ENCODE assay signal across 18 cellular contexts in the genomic region with DNA sequence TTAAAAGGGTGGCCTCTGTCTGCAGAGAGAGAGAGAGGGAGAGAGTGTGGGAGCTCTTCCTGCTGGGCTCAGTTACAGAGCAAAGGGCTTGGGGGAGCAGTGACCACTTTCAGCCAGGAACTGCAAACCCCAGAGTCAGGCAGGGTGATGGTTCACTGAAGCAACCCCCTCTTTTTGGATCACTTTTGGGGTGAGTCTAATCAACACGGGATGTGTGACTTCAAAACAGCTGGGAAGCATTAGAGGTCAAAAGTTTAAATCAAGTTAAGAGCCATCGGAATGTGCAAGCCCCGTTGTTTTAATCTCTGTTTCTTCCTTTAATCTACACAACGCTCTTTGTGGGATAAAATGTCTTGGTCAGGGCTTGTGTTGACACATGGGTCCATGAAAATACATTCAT.
DNase-seq lines count a peak whose midpoint lies in the region; ATAC-seq, FAIRE-seq and TF ChIP-seq lines count a peak whose summit lies in the region.
"Had no signal": no experiment of that assay in that cellular context is flagged by ENCODE, and none has a peak within 500 bp of the region (broad histone marks: within the 10 kb centered on the region; RNA-seq: fewer than 3 reads in every experiment).

No MANE protein-coding gene starts in this region.

- DNase-seq in A172 (ENCODE audit: low spot score) (peak; percentile 30), H9 (no peak), H1 (ENCODE audit: low read depth in 1 of 2, low spot score in 2 of 2) (no peak), nephron progenitor cell (no peak), inferior parietal cortex (ENCODE audit: extremely low spot score) (no peak), Ammon's horn (ENCODE audit: low spot score) (no peak)
- no peak for DNase-seq in natural killer cell treated with Interleukin-12 subunit alpha and Interleukin-12 subunit beta and Interleukin-15 and Interleukin-18, amount 100 ng/mL, for 72 hours (ENCODE audit: low spot score)
- DNase-seq: activated CD4-positive, alpha-beta T cell treated with anti-CD3 and anti-CD28 coated beads, Interleukin-2, amount 10 ng/mL, durations not matched to agents 24 days and 14 days; activated CD8-positive, alpha-beta memory T cell treated with anti-CD3 and anti-CD28 coated beads, Interleukin-2, amount 50 U/mL, for 48 hours; activated naive CD4-positive, alpha-beta T cell treated with anti-CD3 and anti-CD28 coated beads, Interleukin-2, amount 10 ng/mL, durations not matched to agents 7 days and 5 days; posterior cingulate gyrus; stomach; T1000 had no signal

- no peaks in the 10 kb centered on the region for H3K36me3 ChIP-seq in H1 (ENCODE audit: control insufficient read depth in 2 of 4, insufficient read depth in 4 of 4, low read length in 3 of 4)
- H3K36me3 ChIP-seq: SJSA1, stomach had no signal

- H3K4me1 Mint-ChIP-seq in H9 (peaks cover 18 to 23% of the 10 kb centered on the region in 2 experiments), nephron progenitor cell (peaks cover 11% of the 10 kb centered on the region)
- no peaks in the 10 kb centered on the region for H3K4me1 Mint-ChIP-seq in natural killer cell treated with Interleukin-12 subunit alpha and Interleukin-12 subunit beta and Interleukin-15 and Interleukin-18, amount 100 ng/mL, for 72 hours (ENCODE audit: low read depth in 2 of 2)
- H3K4me1 Mint-ChIP-seq: activated CD4-positive, alpha-beta T cell treated with anti-CD3 and anti-CD28 coated beads, Interleukin-2, amount 10 ng/mL, durations not matched to agents 24 days and 14 days; activated naive CD4-positive, alpha-beta T cell treated with anti-CD3 and anti-CD28 coated beads, Interleukin-2, amount 10 ng/mL, durations not matched to agents 7 days and 5 days had no signal

- no CpG with 5 or more reads among the region's 4 CpGs for WGBS in H9 (ENCODE audit: extremely low coverage, insufficient read length, low lambda C conversion rate)
- 91% methylated on average over 4 of the region's 4 CpGs; no CpG with 5 or more reads in 1 of the 2 experiments for WGBS in H1 (ENCODE audit: extremely low coverage in 1 of 2, insufficient coverage in 1 of 2, insufficient read length in 1 of 2, insufficient replicate concordance in 2 of 2, low coverage in 1 of 2, low lambda C conversion rate in 2 of 2, missing lambda C conversion rate in 1 of 2), 2 experiments

- H2AFZ ChIP-seq in H9 (ENCODE audit: low read length) = peak overlapping the region; percentile 74
- 0 out of 2 replicates have a peak overlapping the region, but pooled peaks have one; percentile 51 for H2AFZ ChIP-seq in H1 (ENCODE audit: low read length)

- H3K14ac ChIP-seq in H9 (ENCODE audit: insufficient read depth, low read length) = no peak overlapping the region
- H3K14ac ChIP-seq in H1 (ENCODE audit: insufficient read length) = no peak overlapping the region

- no peaks in the 10 kb centered on the region for H3K79me1 ChIP-seq in H9 (ENCODE audit: insufficient read depth, low read depth, low read length, poor library complexity, severe bottlenecking)
- H3K79me1 ChIP-seq in H1 (ENCODE audit: low read depth, low read length) = no peaks in the 10 kb centered on the region

- H3K18ac ChIP-seq in H9 (ENCODE audit: insufficient read length, low read depth, low read length) (no peak overlapping the region), H1 (ENCODE audit: extremely low read depth, low read length) (peak overlapping the region; percentile 78)

- H2BK15ac ChIP-seq in H9 (ENCODE audit: low read depth, low read length) (no peak overlapping the region), H1 (ENCODE audit: low read length) (no peak overlapping the region)

- H2BK5ac ChIP-seq in H9 (ENCODE audit: insufficient read length, low read length) = no peak overlapping the region
- no peak overlapping the region for H2BK5ac ChIP-seq in H1 (ENCODE audit: low read depth, low read length)

- H3K27ac Mint-ChIP-seq in H9 = no peak overlapping the region
- H3K27ac Mint-ChIP-seq in nephron progenitor cell = peak overlapping the region; percentile 99
- no peak overlapping the region for H3K27ac Mint-ChIP-seq in natural killer cell treated with Interleukin-12 subunit alpha and Interleukin-12 subunit beta and Interleukin-15 and Interleukin-18, amount 100 ng/mL, for 72 hours
- H3K27ac Mint-ChIP-seq: activated CD4-positive, alpha-beta T cell treated with anti-CD3 and anti-CD28 coated beads, Interleukin-2, amount 10 ng/mL, durations not matched to agents 24 days and 14 days; activated naive CD4-positive, alpha-beta T cell treated with anti-CD3 and anti-CD28 coated beads, Interleukin-2, amount 10 ng/mL, durations not matched to agents 7 days and 5 days had no signal

- POLR2A ChIA-PET in H1 (lab: Charles Lee; ENCODE audit: partially characterized antibody) = no interaction called here

- no peaks in the 10 kb centered on the region for H3K27me3 Mint-ChIP-seq in H9 (ENCODE audit: low read depth)
- peaks cover 4% of the 10 kb centered on the region for H3K27me3 Mint-ChIP-seq in nephron progenitor cell (ENCODE audit: low read depth, poor library complexity)
- H3K27me3 Mint-ChIP-seq in natural killer cell treated with Interleukin-12 subunit alpha and Interleukin-12 subunit beta and Interleukin-15 and Interleukin-18, amount 100 ng/mL, for 72 hours = peaks cover 0 to 2% of the 10 kb centered on the region in 2 donors
- H3K27me3 Mint-ChIP-seq: activated CD4-positive, alpha-beta T cell treated with anti-CD3 and anti-CD28 coated beads, Interleukin-2, amount 10 ng/mL, durations not matched to agents 24 days and 14 days; activated naive CD4-positive, alpha-beta T cell treated with anti-CD3 and anti-CD28 coated beads, Interleukin-2, amount 10 ng/mL, durations not matched to agents 7 days and 5 days had no signal

- no peak overlapping the region for H3K4me2 ChIP-seq in H9 (ENCODE audit: insufficient read depth, insufficient read length, low read length)
- no peak overlapping the region for H3K4me2 ChIP-seq in H1 (ENCODE audit: insufficient read depth in 1 of 2, low read depth in 2 of 2, low read length in 2 of 2)

- H4K91ac ChIP-seq in H9 (ENCODE audit: insufficient read length, low read depth, low read length) = no peak overlapping the region
- H4K91ac ChIP-seq in H1 (replicated peaks; ENCODE audit: insufficient read length, low read length) = no peak overlapping the region

- no peak for TF ChIP-seq RAD21 in H1 (IDR thresholded peaks at IDR 0.05 in 1 of 2, conservative IDR thresholded peaks at IDR 0.05 in 1 of 2; ENCODE audit: low read depth in 2 of 2, low read length in 2 of 2)

- H3K4ac ChIP-seq in H9 (ENCODE audit: low read depth, low read length) (no peak overlapping the region), H1 (replicated peaks; ENCODE audit: insufficient read length, low read depth, low read length) (no peak overlapping the region)

- no peak overlapping the region for H3K4me3 ChIP-seq in H1 (ENCODE audit: extremely low read depth in 1 of 4, insufficient read depth in 2 of 4, low read depth in 3 of 4, low read length in 4 of 4)
- H3K4me3 ChIP-seq: SJSA1, stomach had no signal

- CTCF ChIA-PET in H1 (lab: Charles Lee; ENCODE audit: partially characterized antibody) = interaction anchor here (0.6 to 1.5 kb wide), 3 partner anchors 8 to 572 kb away, joined by 3 to 4 read pairs (median 3); no protein-coding TSS in a partner anchor

- no peak overlapping the region for H2BK20ac ChIP-seq in H9 (ENCODE audit: low read depth, low read length, poor library complexity, severe bottlenecking)
- H2BK20ac ChIP-seq in H1 (ENCODE audit: low read length) = no peak overlapping the region

- no peak for TF ChIP-seq CTCF in H9 (conservative IDR thresholded peaks at IDR 0.05)
- TF ChIP-seq CTCF in H1 (IDR thresholded peaks at IDR 0.05; ENCODE audit: control extremely low read depth in 1 of 3, insufficient read depth in 1 of 3, low read depth in 1 of 3, low read length in 3 of 3) = no peak
- no peak for TF ChIP-seq CTCF in nephron progenitor cell (IDR thresholded peaks at IDR 0.05)

- H4K20me1 ChIP-seq in H9 (ENCODE audit: control insufficient read depth, insufficient read depth, insufficient read length) (no peaks in the 10 kb centered on the region), H1 (replicated peaks in 1 of 2; ENCODE audit: control insufficient read depth in 1 of 2, insufficient read depth in 2 of 2, low read length in 2 of 2) (no peaks in the 10 kb centered on the region)

- no peaks in the 10 kb centered on the region for H3K23me2 ChIP-seq in H9 (ENCODE audit: insufficient read length, low read depth, low read length, poor library complexity, severe bottlenecking)
- H3K23me2 ChIP-seq in H1 (ENCODE audit: low read depth, low read length) = no peaks in the 10 kb centered on the region

- no peaks in the 10 kb centered on the region; a peak in 1 of 5 replicates for H3K9me3 Mint-ChIP-seq in H9
- peaks cover 6% of the 10 kb centered on the region for H3K9me3 Mint-ChIP-seq in nephron progenitor cell
- H3K9me3 Mint-ChIP-seq in natural killer cell treated with Interleukin-12 subunit alpha and Interleukin-12 subunit beta and Interleukin-15 and Interleukin-18, amount 100 ng/mL, for 72 hours = peaks cover 5% of the 10 kb centered on the region

- H3T11ph ChIP-seq in H9 (ENCODE audit: low read length) = no peak overlapping the region

- H3K4me3 Mint-ChIP-seq in H9 = no peak overlapping the region
- peak overlapping the region; percentile 70 for H3K4me3 Mint-ChIP-seq in nephron progenitor cell
- no peak overlapping the region for H3K4me3 Mint-ChIP-seq in natural killer cell treated with Interleukin-12 subunit alpha and Interleukin-12 subunit beta and Interleukin-15 and Interleukin-18, amount 100 ng/mL, for 72 hours
- H3K4me3 Mint-ChIP-seq: activated CD4-positive, alpha-beta T cell treated with anti-CD3 and anti-CD28 coated beads, Interleukin-2, amount 10 ng/mL, durations not matched to agents 24 days and 14 days; activated naive CD4-positive, alpha-beta T cell treated with anti-CD3 and anti-CD28 coated beads, Interleukin-2, amount 10 ng/mL, durations not matched to agents 7 days and 5 days had no signal

- H3K36me3 Mint-ChIP-seq in H9 (ENCODE audit: insufficient read depth in 1 of 3, low read depth in 3 of 3) (no peaks in the 10 kb centered on the region; a peak in 3 of 7 replicates), nephron progenitor cell (ENCODE audit: low read depth) (peaks cover 4% of the 10 kb centered on the region)
- H3K36me3 Mint-ChIP-seq in natural killer cell treated with Interleukin-12 subunit alpha and Interleukin-12 subunit beta and Interleukin-15 and Interleukin-18, amount 100 ng/mL, for 72 hours = no peaks in the 10 kb centered on the region
- H3K36me3 Mint-ChIP-seq: activated naive CD4-positive, alpha-beta T cell treated with anti-CD3 and anti-CD28 coated beads, Interleukin-2, amount 10 ng/mL, durations not matched to agents 7 days and 5 days had no signal

- no peak for ATAC-seq in natural killer cell treated with Interleukin-12 subunit alpha and Interleukin-12 subunit beta and Interleukin-15 and Interleukin-18, amount 100 ng/mL, for 72 hours
- no peak for ATAC-seq in GM18867 (IDR thresholded peaks at IDR 0.05; ENCODE audit: unreplicated experiment)

- no peak for TF ChIP-seq POLR2A in H1 (IDR thresholded peaks at IDR 0.05; ENCODE audit: control extremely low read depth in 1 of 2, low read depth in 2 of 2, low read length in 2 of 2)

- H3K9me3 ChIP-seq in H9 (ENCODE audit: control insufficient read depth, low read depth, low read length) (no peaks in the 10 kb centered on the region), H1 (ENCODE audit: insufficient read depth in 2 of 2, low read depth in 1 of 2, low read length in 1 of 2) (no peaks in the 10 kb centered on the region)
- H3K9me3 ChIP-seq: SJSA1, stomach had no signal

- H2BK12ac ChIP-seq in H9 (ENCODE audit: insufficient read length, low read depth, low read length) (no peak overlapping the region), H1 (ENCODE audit: low read depth, low read length) (no peak overlapping the region)

- H3K27ac ChIP-seq in H9 (ENCODE audit: insufficient read length, low read depth, low read length) (no peak overlapping the region), H1 (ENCODE audit: low read depth, low read length) (no peak overlapping the region)
- H3K27ac ChIP-seq: SJSA1, stomach had no signal

- H3K79me2 ChIP-seq in H9 (ENCODE audit: insufficient read depth, low read length) (no peaks in the 10 kb centered on the region), H1 (ENCODE audit: control insufficient read depth in 1 of 2, insufficient read depth in 2 of 2, low read length in 2 of 2) (no peaks in the 10 kb centered on the region)

- H2AK5ac ChIP-seq in H9 (ENCODE audit: insufficient read length, low read length) = no peak overlapping the region
- H2AK5ac ChIP-seq in H1 (ENCODE audit: low read depth, low read length) = no peak overlapping the region

- no peak overlapping the region for H4K8ac ChIP-seq in H9 (replicated peaks; ENCODE audit: insufficient read length, low read depth, low read length)
- H4K8ac ChIP-seq in H1 (ENCODE audit: extremely low read depth, insufficient read depth, low read length) = no peak overlapping the region

- FAIRE-seq in H1 (lab: Jason Lieb, UNC) = no peak
- FAIRE-seq: bronchial epithelial cell, GM12892, H54 had no signal

- H3K56ac ChIP-seq in H9 (ENCODE audit: insufficient read length, low read depth, low read length) (no peak overlapping the region), H1 (replicated peaks; ENCODE audit: insufficient read length, low read depth, low read length) (no peak overlapping the region)

- H3K4me1 ChIP-seq in H9 (ENCODE audit: insufficient read depth, low read length) (no peaks in the 10 kb centered on the region), H1 (replicated peaks in 1 of 4; ENCODE audit: control insufficient read depth in 3 of 4, insufficient read depth in 4 of 4, low read length in 3 of 4) (peaks cover 0 to 4% (median 0%) of the 10 kb centered on the region in 4 experiments; a peak in 2 of 7 replicates)
- H3K4me1 ChIP-seq: stomach had no signal

- no peak overlapping the region for H3K9ac ChIP-seq in H9 (ENCODE audit: extremely low read depth, insufficient read length, low read length)
- H3K9ac ChIP-seq in H1 (replicated peaks in 1 of 4; ENCODE audit: extremely low read depth in 1 of 4, low read depth in 3 of 4, low read length in 3 of 4) = no peak overlapping the region

- H3K27me3 ChIP-seq in H9 (ENCODE audit: insufficient read depth, low read length) (no peaks in the 10 kb centered on the region), H1 (replicated peaks in 1 of 4; ENCODE audit: control insufficient read depth in 3 of 4, extremely low read depth in 1 of 4, insufficient read depth in 3 of 4, low read length in 3 of 4) (no peaks in the 10 kb centered on the region)
- H3K27me3 ChIP-seq: SJSA1, stomach had no signal

- H3K23ac ChIP-seq in H9 (ENCODE audit: insufficient read length, low read depth, low read length) (no peak overlapping the region), H1 (ENCODE audit: insufficient read length) (no peak overlapping the region)

- H2BK120ac ChIP-seq in H9 (ENCODE audit: low read depth, low read length, poor library complexity, severe bottlenecking) (no peak overlapping the region), H1 (replicated peaks; ENCODE audit: low read depth, low read length) (no peak overlapping the region)

- no peak overlapping the region for H4K5ac ChIP-seq in H9 (ENCODE audit: insufficient read length, low read depth, low read length)
- no peak overlapping the region for H4K5ac ChIP-seq in H1 (ENCODE audit: insufficient read length, low read depth, low read length)

- TF ChIP-seq EP300 in H1 (IDR thresholded peaks at IDR 0.05; ENCODE audit: borderline replicate concordance in 1 of 2, low read depth in 2 of 2, low read length in 2 of 2) = no peak
